Comparison of ENCODE assay signal across 18 cellular contexts in genomic region chr14:65079201-65079600, GRCh38. TPM values are rescaled to one million over a fixed set of nuclear protein-coding genes. Genes with fewer than 3 reads are reported as not detected.
A peak's percentile ranks its signal among the peaks of the same experiment; 100 is the strongest.
DNase-seq lines count a peak whose midpoint lies in the region; ATAC-seq, FAIRE-seq and TF ChIP-seq lines count a peak whose summit lies in the region.
"Had no signal": no experiment of that assay in that cellular context is flagged by ENCODE, and none has a peak within 500 bp of the region (broad histone marks: within the 10 kb centered on the region; RNA-seq: fewer than 3 reads in every experiment).

No MANE protein-coding gene starts in this region.

- FAIRE-seq in endothelial cell of umbilical vein (lab: Jason Lieb, UNC) = peak; percentile 75

- POLR2A ChIA-PET in endothelial cell of umbilical vein (lab: Charles Lee) = no interaction called here
- POLR2A ChIA-PET in naive thymus-derived CD4-positive, alpha-beta T cell (lab: Charles Lee) = interaction anchor here (1.4 to 2.0 kb wide), 3 partner anchors 9 to 23 kb away, joined by 3 to 8 read pairs (median 4); partner anchors contain the start of gene MAX

- H3K27ac Mint-ChIP-seq in naive thymus-derived CD4-positive, alpha-beta T cell = peak overlapping the region; percentile 67 to 92 (median 86)
- H3K27ac Mint-ChIP-seq: IgD-negative memory B cell had no signal

- intact Hi-C loops in endothelial cell of umbilical vein (cut with micrococcal nuclease) = no loop called here
- intact Hi-C loops in naive thymus-derived CD4-positive, alpha-beta T cell (cut with micrococcal nuclease) = loop anchor here in 1 of 2 donors (2.0 kb wide), 1 partner anchor 14 kb away; no protein-coding TSS in a partner anchor

- peak; percentile 48 for ATAC-seq in naive thymus-derived CD4-positive, alpha-beta T cell
- no peak for ATAC-seq in foreskin keratinocyte

- peaks cover 21% of the 10 kb centered on the region for H3K4me1 ChIP-seq in endothelial cell of umbilical vein (ENCODE audit: control insufficient read depth, extremely low read depth, insufficient read depth, low read length)
- peaks cover 0 to 41% of the 10 kb centered on the region in 2 donors for H3K4me1 ChIP-seq in naive thymus-derived CD4-positive, alpha-beta T cell (ENCODE audit: control insufficient read depth in 2 of 2, insufficient read depth in 2 of 2, low read length in 2 of 2)
- no peaks in the 10 kb centered on the region for H3K4me1 ChIP-seq in foreskin keratinocyte

- H3K79me2 ChIP-seq in endothelial cell of umbilical vein (ENCODE audit: control insufficient read depth, insufficient read depth, low read length) = peaks cover 18% of the 10 kb centered on the region

- TF ChIP-seq CTCF in C4-2B (conservative IDR thresholded peaks at IDR 0.05) (no peak), endothelial cell of umbilical vein (IDR thresholded peaks at IDR 0.05; ENCODE audit: extremely low read depth in 1 of 2, insufficient read depth in 1 of 2, low read depth in 1 of 2, low read length in 2 of 2) (no peak), foreskin keratinocyte (conservative IDR thresholded peaks at IDR 0.05) (no peak)

- H2AFZ ChIP-seq in endothelial cell of umbilical vein (ENCODE audit: low read depth, low read length) = no peak overlapping the region
- H2AFZ ChIP-seq: PC-9 had no signal

- H3K9me3 Mint-ChIP-seq in naive thymus-derived CD4-positive, alpha-beta T cell = peaks cover 0 to 1% (median 0%) of the 10 kb centered on the region in 11 donors
- H3K9me3 Mint-ChIP-seq: IgD-negative memory B cell had no signal

- H3K36me3 ChIP-seq in endothelial cell of umbilical vein (ENCODE audit: control insufficient read depth in 2 of 2, extremely low read depth in 1 of 2, insufficient read depth in 2 of 2, low read length in 2 of 2) = peaks cover 23 to 35% of the 10 kb centered on the region in 2 experiments
- peaks cover 0 to 72% (median 14%) of the 10 kb centered on the region in 3 experiments for H3K36me3 ChIP-seq in naive thymus-derived CD4-positive, alpha-beta T cell (ENCODE audit: control insufficient read depth in 2 of 3, insufficient read depth in 3 of 3, low read length in 3 of 3)
- H3K36me3 ChIP-seq: ovary had no signal

- H3K27me3 ChIP-seq in endothelial cell of umbilical vein (ENCODE audit: control insufficient read depth in 2 of 2, insufficient read depth in 2 of 2, low read length in 2 of 2) (no peaks in the 10 kb centered on the region), foreskin keratinocyte (no peaks in the 10 kb centered on the region)
- no peaks in the 10 kb centered on the region for H3K27me3 ChIP-seq in naive thymus-derived CD4-positive, alpha-beta T cell (ENCODE audit: control insufficient read depth in 2 of 2, insufficient read depth in 2 of 2, low read length in 2 of 2)
- H3K27me3 ChIP-seq: ovary had no signal

- no peaks in the 10 kb centered on the region for H4K20me1 ChIP-seq in endothelial cell of umbilical vein (replicated peaks; ENCODE audit: control insufficient read depth, extremely low read depth, insufficient read depth, low read length)

- no peak overlapping the region for H3K4me2 ChIP-seq in endothelial cell of umbilical vein (ENCODE audit: insufficient read depth, low read length)
- H3K4me2 ChIP-seq: PC-9 had no signal

- H3K4me3 ChIP-seq in endothelial cell of umbilical vein (replicated peaks in 1 of 3; ENCODE audit: insufficient read depth in 1 of 3, low read depth in 1 of 3, low read length in 3 of 3) = no peak overlapping the region
- H3K4me3 ChIP-seq in naive thymus-derived CD4-positive, alpha-beta T cell (ENCODE audit: low read length) = no peak overlapping the region
- H3K4me3 ChIP-seq: ovary, PC-9 had no signal

- BruUV-seq in endothelial cell of umbilical vein (replicated peaks; lab: Mats Ljungman, UMichigan) = no TSS peak

- dilution Hi-C loops in endothelial cell of umbilical vein (cut with MboI; ENCODE audit: extremely low pct_ligation_motif_present, low sequenced_read_pairs) = no loop called here

- peaks cover 62 to 81% (median 72%) of the 10 kb centered on the region in 7 donors for H3K4me1 Mint-ChIP-seq in naive thymus-derived CD4-positive, alpha-beta T cell

- peaks cover 23 to 84% (median 54%) of the 10 kb centered on the region in 5 donors for H3K36me3 Mint-ChIP-seq in naive thymus-derived CD4-positive, alpha-beta T cell

- CTCF ChIA-PET in endothelial cell of umbilical vein (lab: Charles Lee) = interaction anchor here (1.0 kb wide), 2 partner anchors 59 to 93 kb away, joined by 3 to 4 read pairs; no protein-coding TSS in a partner anchor
- CTCF ChIA-PET in naive thymus-derived CD4-positive, alpha-beta T cell (lab: Charles Lee) = interaction anchor here (0.6 kb wide), 1 partner anchor 1458 kb away, joined by 3 read pairs; no protein-coding TSS in a partner anchor

- TF ChIP-seq POLR2A in endothelial cell of umbilical vein (IDR thresholded peaks at IDR 0.05; ENCODE audit: low read depth, low read length) = no peak

- no peaks in the 10 kb centered on the region for H3K27me3 Mint-ChIP-seq in naive thymus-derived CD4-positive, alpha-beta T cell
- H3K27me3 Mint-ChIP-seq: IgD-negative memory B cell had no signal

- DNase-seq in NOMO-1 treated with DMSO at 0.1 percent for 48 hours (lab: John Stamatoyannopoulos, UW; ENCODE audit: unreplicated experiment) = peak; percentile 14
- DNase-seq in endothelial cell of umbilical vein (ENCODE audit: low read depth, low spot score) = peak; percentile 12
- DNase-seq in naive thymus-derived CD4-positive, alpha-beta T cell = peak in 3 of 9 donors; percentile 16 to 31 (median 23)
- DNase-seq in foreskin keratinocyte = no peak
- no peak for DNase-seq in NK-92 treated with Interleukin-12 subunit alpha and Interleukin-12 subunit beta, amount 100 ng/mL, for 24 hours (lab: John Stamatoyannopoulos, UW)
- DNase-seq in NCI-H69 (lab: John Stamatoyannopoulos, UW) = no peak
- DNase-seq in SKM-1 (lab: John Stamatoyannopoulos, UW; ENCODE audit: unreplicated experiment) = no peak
- DNase-seq: activated CD4-positive, alpha-beta T cell treated with anti-CD3 and anti-CD28 coated beads for 4 hours; activated gamma-delta T cell treated with Interleukin-2 at 50 U/mL for 16 hours; cerebellar nuclear complex; DMS79; mesenchymal stem cell; NCI-H1092; NCI-H226; ovary; PC-9 had no signal

- H3K9me3 ChIP-seq in endothelial cell of umbilical vein (replicated peaks; ENCODE audit: control insufficient read depth, insufficient read depth, low read length) = no peaks in the 10 kb centered on the region
- no peaks in the 10 kb centered on the region for H3K9me3 ChIP-seq in naive thymus-derived CD4-positive, alpha-beta T cell (ENCODE audit: control insufficient read depth in 2 of 3, low read length in 3 of 3)
- H3K9me3 ChIP-seq: ovary had no signal

- H3K9ac ChIP-seq in endothelial cell of umbilical vein (replicated peaks; ENCODE audit: extremely low read depth, insufficient read depth, low read length) = no peak overlapping the region

- H3K4me3 Mint-ChIP-seq in naive thymus-derived CD4-positive, alpha-beta T cell = peak overlapping the region in 8 of 10 donors; percentile 20 to 67 (median 54)
- H3K4me3 Mint-ChIP-seq: IgD-negative memory B cell had no signal

- H3K27ac ChIP-seq in C4-2B (peak overlapping the region; percentile 72), endothelial cell of umbilical vein (ENCODE audit: insufficient read depth, low read depth, low read length) (no peak overlapping the region), foreskin keratinocyte (no peak overlapping the region)
- H3K27ac ChIP-seq in naive thymus-derived CD4-positive, alpha-beta T cell (ENCODE audit: low read depth, low read length) = no peak overlapping the region
- H3K27ac ChIP-seq: ovary, PC-9 had no signal

- H3K9me1 ChIP-seq in endothelial cell of umbilical vein (replicated peaks; ENCODE audit: control insufficient read depth, extremely low read depth, insufficient read depth, low read length) = no peaks in the 10 kb centered on the region

TF ChIP-seq in endothelial cell of umbilical vein, 7 proteins besides CTCF, POLR2A, EP300 and RAD21:
- TF ChIP-seq, protein P1, sequence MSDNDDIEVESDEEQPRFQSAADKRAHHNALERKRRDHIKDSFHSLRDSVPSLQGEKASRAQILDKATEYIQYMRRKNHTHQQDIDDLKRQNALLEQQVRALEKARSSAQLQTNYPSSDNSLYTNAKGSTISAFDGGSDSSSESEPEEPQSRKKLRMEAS (IDR thresholded peaks at IDR 0.05; ENCODE audit: insufficient read depth, insufficient read length) = no peak
- TF ChIP-seq GATA2 (IDR thresholded peaks at IDR 0.05; ENCODE audit: insufficient read depth, insufficient read length, low read depth, low read length) (no peak), JUN (IDR thresholded peaks at IDR 0.05; ENCODE audit: borderline replicate concordance, insufficient read depth, insufficient read length, low read depth) (no peak), MYC (IDR thresholded peaks at IDR 0.05; ENCODE audit: low read depth, low read length) (no peak), EZH2 (IDR thresholded peaks at IDR 0.05; ENCODE audit: borderline replicate concordance, low read depth, low read length, severe bottlenecking) (no peak), FOS (IDR thresholded peaks at IDR 0.05; ENCODE audit: borderline replicate concordance, insufficient read depth, low read length) (no peak), POLR2AphosphoS5 (IDR thresholded peaks at IDR 0.05; ENCODE audit: insufficient read depth, low read depth, low read length) (no peak)

RNA-seq across cellular contexts. Expression of gene MAX, which starts 23.1 kb away (rescaled TPM):
- total RNA-seq in endothelial cell of umbilical vein (79.5 and 84.6 TPM in 2 replicates), foreskin keratinocyte (53.0 and 56.4 TPM in 2 replicates)
- polyA plus RNA-seq in endothelial cell of umbilical vein (57.1 and 70.1 TPM in 2 replicates), foreskin keratinocyte (44.3 and 46.6 TPM in 2 replicates)
- polyA plus RNA-seq in endothelial cell of umbilical vein (2011; cell fraction: cytosol; rRNA removed) = 61.0 and 63.8 TPM in 2 replicates
- 55.7 and 56.7 TPM in 2 replicates for polyA plus RNA-seq in endothelial cell of umbilical vein (2011; cell fraction: nucleus; rRNA removed)
- 44.9 and 51.4 TPM in 2 replicates for polyA plus RNA-seq in endothelial cell of umbilical vein (2012)
- polyA minus RNA-seq in endothelial cell of umbilical vein = 57.9 and 82.4 TPM in 2 replicates
- 23.1 TPM for polyA minus RNA-seq in endothelial cell of umbilical vein (2011; cell fraction: cytosol; rRNA and poly(A)+ RNA removed)
- polyA minus RNA-seq in endothelial cell of umbilical vein (2011; cell fraction: nucleus; rRNA and poly(A)+ RNA removed) = 53.7 and 61.6 TPM in 2 replicates
- total RNA-seq in naive thymus-derived CD4-positive, alpha-beta T cell = 100 to 1,000 TPM; 164 to 236 (median 202) TPM
- 100 to 1,000 TPM; 145 to 158 TPM for polyA plus RNA-seq in naive thymus-derived CD4-positive, alpha-beta T cell

Comparison
In these comparisons a context has a peak if more than half of its experiments do, and no peak if none do; other contexts are left out.
1. DNase-seq: peak in NOMO-1 treated with DMSO at 0.1 percent for 48 hours (single experiment) and endothelial cell of umbilical vein (single experiment); none in foreskin keratinocyte (0 of 2), NK-92 treated with Interleukin-12 subunit alpha and Interleukin-12 subunit beta, amount 100 ng/mL, for 24 hours (single experiment), NCI-H69 (single experiment) and SKM-1 (single experiment).